In genomic region chr11:62383822-62384221, GRCh38 we compare ENCODE assay signal across 27 cellular contexts. TPM values are rescaled to one million over a fixed set of nuclear protein-coding genes. Genes with fewer than 3 reads are reported as not detected.
"Had no signal": no experiment of that assay in that cellular context is flagged by ENCODE, and none has a peak within 500 bp of the region (broad histone marks: within the 10 kb centered on the region; RNA-seq: fewer than 3 reads in every experiment).

No MANE protein-coding gene starts in this region.

- H3K27ac ChIP-seq: breast epithelium had no signal

- H3K9me3 ChIP-seq: breast epithelium had no signal

- H3K27me3 ChIP-seq: breast epithelium had no signal

- DNase-seq: activated CD4-positive, alpha-beta memory T cell treated with anti-CD3 and anti-CD28 coated beads for 36 hours; activated CD4-positive, alpha-beta T cell treated with anti-CD3 and anti-CD28 coated beads, Interleukin-2, amount 10 ng/mL, durations not matched to agents 7 days and 5 days; activated CD4-positive, CD25-positive, alpha-beta regulatory T cell; activated CD8-positive, alpha-beta memory T cell treated with anti-CD3 and anti-CD28 coated beads for 24 hours; activated gamma-delta T cell treated with Interleukin-2 at 50 U/mL for 16 hours; activated naive CD4-positive, alpha-beta T cell treated with anti-CD3 and anti-CD28 coated beads, Interleukin-2, amount 10 ng/mL, durations not matched to agents 7 days and 5 days; activated naive CD8-positive, alpha-beta T cell treated with anti-CD3 and anti-CD28 coated beads for 36 hours; activated T-cell treated with anti-CD3 and anti-CD28 coated beads, Interleukin-2, amount 50 U/mL, for 4 hours; caudate nucleus; KG1; NCI-H1048; NCI-H1930; NCI-H2171; NCI-H2227 treated with DMSO at 0.1 percent for 48 hours; NCI-H446 treated with DMSO at 0.1 percent for 48 hours; NCI-H526; NCI-H82; SIG-M5; T-cell; T-helper 2 cell; T1000 had no signal

- FAIRE-seq: TTC549 had no signal

- ATAC-seq: activated T-cell treated with anti-CD3 and anti-CD28 coated beads, Interleukin-2, amount 50 U/mL, for 4 hours; T-cell had no signal

- H3K36me3 ChIP-seq: breast epithelium had no signal

- H3K4me3 ChIP-seq: breast epithelium had no signal

- H3K4me1 ChIP-seq: breast epithelium had no signal

RNA-seq across cellular contexts. Expression of gene SCGB1A1, which starts 35.0 kb away (rescaled TPM):
- total RNA-seq: activated CD4-positive, alpha-beta memory T cell treated with anti-CD3 and anti-CD28 coated beads for 36 hours; activated CD4-positive, alpha-beta T cell treated with anti-CD3 and anti-CD28 coated beads, Interleukin-2, amount 10 ng/mL, durations not matched to agents 7 days and 5 days; activated naive CD8-positive, alpha-beta T cell treated with anti-CD3 and anti-CD28 coated beads for 36 hours; breast epithelium; LHCN-M2; M059J; OCI-LY7; RPMI7951 had no signal

RNA-seq across cellular contexts. Expression of gene ASRGL1, which starts 46.6 kb away (rescaled TPM):
- total RNA-seq: LHCN-M2 had no signal
